Comparison of ENCODE assay signal across 12 cellular contexts in genomic region chr10:127148066-127148932, GRCh38. TPM values are rescaled to one million over a fixed set of nuclear protein-coding genes. Genes with fewer than 3 reads are reported as not detected.
DNase-seq lines count a peak whose midpoint lies in the region; ATAC-seq and TF ChIP-seq lines count a peak whose summit lies in the region.
"Had no signal": no experiment of that assay in that cellular context is flagged by ENCODE, and none has a peak within 500 bp of the region (broad histone marks: within the 10 kb centered on the region; RNA-seq: fewer than 3 reads in every experiment).

No MANE protein-coding gene starts in this region.

- H3K4me1 ChIP-seq in foreskin keratinocyte, result peaks cover 20% of the 10 kb centered on the region

- H3K4me3 ChIP-seq in WERI-Rb-1 (ENCODE audit: low read depth, low read length), result no peak overlapping the region
- H3K4me3 ChIP-seq: BLaER1 treated with 17β-estradiol and CSF1 and Interleukin-3, amounts not matched to agents 10 nM and 100 nM; SK-N-MC had no signal

- no peaks in the 10 kb centered on the region for H3K27me3 ChIP-seq in foreskin keratinocyte
- no peaks in the 10 kb centered on the region for H3K27me3 ChIP-seq in WERI-Rb-1 (ENCODE audit: insufficient read depth, low read depth, severe bottlenecking)
- H3K27me3 ChIP-seq: BLaER1 treated with 17β-estradiol and CSF1 and Interleukin-3, amounts not matched to agents 10 nM and 100 nM had no signal

- H3K36me3 ChIP-seq in WERI-Rb-1, result no peaks in the 10 kb centered on the region
- H3K36me3 ChIP-seq: BLaER1 treated with 17β-estradiol and CSF1 and Interleukin-3, amounts not matched to agents 10 nM and 100 nM had no signal

- no peaks in the 10 kb centered on the region for H3K9me3 ChIP-seq in WERI-Rb-1 (ENCODE audit: severe bottlenecking)
- H3K9me3 ChIP-seq: BLaER1 treated with 17β-estradiol and CSF1 and Interleukin-3, amounts not matched to agents 10 nM and 100 nM had no signal

- ATAC-seq in foreskin keratinocyte, result peak; percentile 73
- no peak for ATAC-seq in HG03571 (IDR thresholded peaks at IDR 0.05; ENCODE audit: unreplicated experiment)

- H3K27ac ChIP-seq in foreskin keratinocyte (peak overlapping the region; percentile 69), WERI-Rb-1 (no peak overlapping the region)
- H3K27ac ChIP-seq: BLaER1 treated with 17β-estradiol and CSF1 and Interleukin-3, amounts not matched to agents 10 nM and 100 nM; SK-N-MC had no signal

- TF ChIP-seq CTCF in foreskin keratinocyte (conservative IDR thresholded peaks at IDR 0.05), result no peak
- no peak for TF ChIP-seq CTCF in WERI-Rb-1 (IDR thresholded peaks at IDR 0.05; ENCODE audit: low read depth, low read length)

- DNase-seq in A172 (ENCODE audit: low spot score) (peak; percentile 81), HS-27A (ENCODE audit: low read depth) (peak; percentile 68), T1000 (lab: John Stamatoyannopoulos, UW) (peak; percentile 44), foreskin keratinocyte (peak; percentile 65 to 84), WERI-Rb-1 (no peak), NCI-H526 (lab: John Stamatoyannopoulos, UW) (no peak), NCI-H128 (lab: John Stamatoyannopoulos, UW; ENCODE audit: unreplicated experiment) (no peak)
- DNase-seq: activated T-cell treated with anti-CD3 and anti-CD28 coated beads, Interleukin-2, amount 50 U/mL, for 48 hours; MM.1S had no signal

RNA-seq across cellular contexts. Expression of gene INSYN2A, which starts 48.1 kb away (rescaled TPM):
- total RNA-seq in A172 (2014; rRNA removed; shearing (Covaris generic)), result 0.05 and 0.29 TPM in 2 replicates
- not detected in 2 replicates for total RNA-seq in foreskin keratinocyte
- polyA plus RNA-seq in foreskin keratinocyte, result not detected in 2 replicates

Comparison
In these comparisons a context has a peak if more than half of its experiments do, and no peak if none do; other contexts are left out.
1. DNase-seq: peak in A172 (single experiment), HS-27A (single experiment), T1000 (single experiment) and foreskin keratinocyte (2 of 2); none in WERI-Rb-1 (single experiment), NCI-H526 (0 of 2) and NCI-H128 (single experiment).